ENCODE assay signal across 10 cellular contexts in genomic region chr12:64782181-64782580, GRCh38. TPM values are rescaled to one million over a fixed set of nuclear protein-coding genes. Genes with fewer than 3 reads are reported as not detected.
A peak's percentile ranks its signal among the peaks of the same experiment; 100 is the strongest.
DNase-seq lines count a peak whose midpoint lies in the region; ATAC-seq, FAIRE-seq and TF ChIP-seq lines count a peak whose summit lies in the region.
"Had no signal": no experiment of that assay in that cellular context is flagged by ENCODE, and none has a peak within 500 bp of the region (broad histone marks: within the 10 kb centered on the region; RNA-seq: fewer than 3 reads in every experiment).

No MANE protein-coding gene starts in this region.

- POLR2A ChIA-PET in activated B cell treated with CpG ODN at 0.5 μM for 24 hours (lab: Charles Lee) (interaction anchor here (1.1 kb wide), 1 partner anchor 387 kb away, joined by 3 read pairs; the partner anchor contains the start of gene LEMD3), GM10248 (lab: Yijun Ruan, JAX) (no interaction called here)

- no peaks in the 10 kb centered on the region; the same call in 1 of the 2 replicates for H4K20me1 ChIP-seq in GM23338 (replicated peaks; ENCODE audit: insufficient read depth)

- no peaks in the 10 kb centered on the region for H3K4me1 ChIP-seq in ACC112 (ENCODE audit: control insufficient read depth, insufficient read depth, low read length, unreplicated experiment)
- peaks cover 17% of the 10 kb centered on the region for H3K4me1 ChIP-seq in GM23338 (ENCODE audit: insufficient read depth)

- H3K27me3 Mint-ChIP-seq in GM23338 (ENCODE audit: insufficient read depth, low read depth, poor library complexity) (peaks cover 31% of the 10 kb centered on the region), activated B cell treated with CpG ODN at 0.5 μM for 24 hours (peaks cover 37% of the 10 kb centered on the region)

- H2AFZ ChIP-seq in ACC112 (ENCODE audit: low read length, unreplicated experiment): no peak overlapping the region
- no peak overlapping the region for H2AFZ ChIP-seq in GM23338

- no peak for TF ChIP-seq POLR2A in GM12892 (IDR thresholded peaks at IDR 0.05; ENCODE audit: low read depth, low read length)

- ATAC-seq in GM23338: no peak
- no peak for ATAC-seq in activated B cell treated with CpG ODN at 0.5 μM for 24 hours (ENCODE audit: low read depth)
- ATAC-seq in HG03520 (IDR thresholded peaks at IDR 0.05; ENCODE audit: unreplicated experiment): no peak

- H3K9me3 Mint-ChIP-seq in GM23338: no peaks in the 10 kb centered on the region
- peaks cover 1% of the 10 kb centered on the region for H3K9me3 Mint-ChIP-seq in activated B cell treated with CpG ODN at 0.5 μM for 24 hours

- H3K27ac ChIP-seq in ACC112 (ENCODE audit: low read depth, low read length) (no peak overlapping the region), GM23338 (ENCODE audit: low read depth) (no peak overlapping the region)

- no peak for DNase-seq in GM23338 (ENCODE audit: low spot score)
- no peak for DNase-seq in activated B cell treated with CpG ODN at 0.5 μM for 24 hours
- peak; percentile 63 to 80 for DNase-seq in lung microvascular endothelial cell (ENCODE audit: low read depth in 2 of 2)
- DNase-seq in GM10248 (ENCODE audit: extremely low spot score): no peak
- no peak for DNase-seq in NCI-H187 (lab: John Stamatoyannopoulos, UW)
- no peak for DNase-seq in GM12892 (ENCODE audit: insufficient read length)
- DNase-seq: SHP77 treated with DMSO at 0.1 percent for 48 hours had no signal

- H3K36me3 ChIP-seq in ACC112 (ENCODE audit: insufficient read depth, low read length) (no peaks in the 10 kb centered on the region), GM23338 (ENCODE audit: insufficient read depth) (no peaks in the 10 kb centered on the region)
- H3K36me3 ChIP-seq: adrenal gland had no signal

- peaks cover 13% of the 10 kb centered on the region for H3K4me1 Mint-ChIP-seq in GM23338
- H3K4me1 Mint-ChIP-seq in activated B cell treated with CpG ODN at 0.5 μM for 24 hours: peaks cover 23% of the 10 kb centered on the region

- intact Hi-C loops in activated B cell treated with CpG ODN at 0.5 μM for 24 hours (cut with micrococcal nuclease): no loop called here

- TF ChIP-seq CTCF in GM23338 (conservative IDR thresholded peaks at IDR 0.05; ENCODE audit: low read depth in 2 of 2): no peak
- no peak for TF ChIP-seq CTCF in activated B cell treated with CpG ODN at 0.5 μM for 24 hours (IDR thresholded peaks at IDR 0.05)
- no peak for TF ChIP-seq CTCF in GM10248 (IDR thresholded peaks at IDR 0.05; ENCODE audit: control extremely low read depth, extremely low read depth, low read depth, missing control alignments)

- no peak for FAIRE-seq in GM12892 (lab: Jason Lieb, UNC)

- peaks cover 74% of the 10 kb centered on the region for H3K27me3 ChIP-seq in ACC112 (ENCODE audit: insufficient read depth, low read length)
- H3K27me3 ChIP-seq in GM23338 (ENCODE audit: insufficient read depth): peaks cover 52% of the 10 kb centered on the region
- H3K27me3 ChIP-seq: adrenal gland had no signal

- CTCF ChIA-PET in activated B cell treated with CpG ODN at 0.5 μM for 24 hours (lab: Charles Lee): interaction anchor here (0.6 to 2.5 kb wide), 6 partner anchors 13 to 1007 kb away, joined by 3 to 8 read pairs (median 5); no protein-coding TSS in a partner anchor
- CTCF ChIA-PET in GM10248 (lab: Yijun Ruan, JAX): interaction anchor here (0.8 to 4.5 kb wide), 3 partner anchors 15 to 233 kb away, joined by 3 to 40 read pairs (median 3); no protein-coding TSS in a partner anchor

- H3K4me3 Mint-ChIP-seq in GM23338 (peak overlapping the region; percentile 81), activated B cell treated with CpG ODN at 0.5 μM for 24 hours (peak overlapping the region; percentile 89)

- no peaks in the 10 kb centered on the region for H3K79me2 ChIP-seq in ACC112 (ENCODE audit: control insufficient read depth, insufficient read depth, low read length, unreplicated experiment)
- H3K79me2 ChIP-seq in GM23338 (replicated peaks; ENCODE audit: insufficient read depth): no peaks in the 10 kb centered on the region

- H3K4me2 ChIP-seq in GM23338: peak overlapping the region; percentile 95

- no peak overlapping the region for H3K27ac Mint-ChIP-seq in GM23338
- H3K27ac Mint-ChIP-seq in activated B cell treated with CpG ODN at 0.5 μM for 24 hours: peak overlapping the region; percentile 37

- H3K9me2 ChIP-seq in GM23338 (ENCODE audit: insufficient read depth): no peaks in the 10 kb centered on the region

- peak overlapping the region; percentile 73 for H3K4me3 ChIP-seq in ACC112 (ENCODE audit: low read depth, low read length)
- H3K4me3 ChIP-seq in GM23338: peak overlapping the region; percentile 70

- peaks cover 8% of the 10 kb centered on the region for H3F3A ChIP-seq in GM23338 (replicated peaks; ENCODE audit: low read depth)

- no peaks in the 10 kb centered on the region; the same call in 2 of the 3 replicates for H3K36me3 Mint-ChIP-seq in GM23338 (ENCODE audit: low read depth)
- H3K36me3 Mint-ChIP-seq in activated B cell treated with CpG ODN at 0.5 μM for 24 hours (ENCODE audit: low read depth): peaks cover 2% of the 10 kb centered on the region

TF ChIP-seq in GM23338, 12 proteins besides CTCF, POLR2A, EP300 and RAD21 (continues in another document):
- TF ChIP-seq ZNF462 (CRISPR knock-in tag; IDR thresholded peaks at IDR 0.05): no peak

RNA-seq across cellular contexts. Expression of gene GNS, which starts 23.0 kb away (rescaled TPM):
- total RNA-seq in GM23338 (2014; rRNA removed; shearing (Covaris generic)): 33.7 and 34.9 TPM in 2 replicates
- polyA plus RNA-seq in GM23338 (2016; fragmentation: Nextera tagmentation; extraction: Ambion mirVana): 9.9 and 12.3 TPM in 2 replicates
- total RNA-seq in activated B cell treated with CpG ODN at 0.5 μM for 24 hours: 16.3 and 17.7 TPM in 2 replicates
- 175 and 226 TPM in 2 replicates for total RNA-seq in lung microvascular endothelial cell
- 15.7 TPM for polyA plus RNA-seq in GM12892 (2012; ENCODE audit: missing spikeins)

RNA-seq across cellular contexts. Expression of gene TBC1D30, which starts 42.3 kb away (rescaled TPM):
- 7.1 and 9.6 TPM in 2 replicates for total RNA-seq in GM23338 (2014; rRNA removed; shearing (Covaris generic))
- polyA plus RNA-seq in GM23338 (2016; fragmentation: Nextera tagmentation; extraction: Ambion mirVana): 1.8 and 2.9 TPM in 2 replicates
- total RNA-seq in activated B cell treated with CpG ODN at 0.5 μM for 24 hours (0.13 and 0.32 TPM in 2 replicates), lung microvascular endothelial cell (6.3 and 9.8 TPM in 2 replicates)
- 2.3 TPM for polyA plus RNA-seq in GM12892 (2012; ENCODE audit: missing spikeins)

Comparison
In these comparisons a context has a peak if more than half of its experiments do, and no peak if none do; other contexts are left out.
1. DNase-seq: peak in lung microvascular endothelial cell (2 of 2); none in GM23338 (single experiment), activated B cell treated with CpG ODN at 0.5 μM for 24 hours (single experiment), GM10248 (single experiment), NCI-H187 (0 of 2) and GM12892 (single experiment).